19 cellular contexts compared by ENCODE assay signal in genomic region chr9:91817106-91817492, GRCh38.
DNase-seq lines count a peak whose midpoint lies in the region; ATAC-seq and TF ChIP-seq lines count a peak whose summit lies in the region.
"Had no signal": no experiment of that assay in that cellular context is flagged by ENCODE, and none has a peak within 500 bp of the region (broad histone marks: within the 10 kb centered on the region; RNA-seq: fewer than 3 reads in every experiment).

No MANE protein-coding gene starts in this region.

- H3K27me3 ChIP-seq in prostate gland (replicated peaks; ENCODE audit: insufficient read depth), result no peaks in the 10 kb centered on the region
- H3K27me3 ChIP-seq: brain microvascular endothelial cell had no signal

- no peak overlapping the region for H3K4me3 ChIP-seq in prostate gland
- H3K4me3 ChIP-seq: PC-9 had no signal

- peaks cover 12% of the 10 kb centered on the region for H3K4me1 ChIP-seq in prostate gland (replicated peaks)

- peaks cover 11% of the 10 kb centered on the region for H3K27me3 Mint-ChIP-seq in glutamatergic neuron (ENCODE audit: unreplicated experiment)
- H3K27me3 Mint-ChIP-seq: CD4-positive, CD25-positive, alpha-beta regulatory T cell had no signal

- H3K4me1 Mint-ChIP-seq in glutamatergic neuron (ENCODE audit: low read depth, unreplicated experiment), result peaks cover 29% of the 10 kb centered on the region
- H3K4me1 Mint-ChIP-seq: activated naive CD4-positive, alpha-beta T cell treated with anti-CD3 and anti-CD28 coated beads, Interleukin-2, amount 10 ng/mL, durations not matched to agents 7 days and 5 days; CD4-positive, CD25-positive, alpha-beta regulatory T cell had no signal

- WGBS in prostate gland, result 61% methylated on average over 7 of the region's 8 CpGs

- no peak for TF ChIP-seq CTCF in glutamatergic neuron (IDR thresholded peaks at IDR 0.05; ENCODE audit: partially characterized antibody, unreplicated experiment)
- TF ChIP-seq CTCF in prostate gland (IDR thresholded peaks at IDR 0.05), result no peak

- H3K27ac Mint-ChIP-seq in glutamatergic neuron (ENCODE audit: unreplicated experiment), result peak overlapping the region; percentile 13
- H3K27ac Mint-ChIP-seq: activated naive CD4-positive, alpha-beta T cell treated with anti-CD3 and anti-CD28 coated beads, Interleukin-2, amount 10 ng/mL, durations not matched to agents 7 days and 5 days; CD4-positive, CD25-positive, alpha-beta regulatory T cell had no signal

- no peak for TF ChIP-seq POLR2A in prostate gland (IDR thresholded peaks at IDR 0.05)

- peak overlapping the region; percentile 11 for H3K4me3 Mint-ChIP-seq in glutamatergic neuron (ENCODE audit: unreplicated experiment)
- H3K4me3 Mint-ChIP-seq: activated naive CD4-positive, alpha-beta T cell treated with anti-CD3 and anti-CD28 coated beads, Interleukin-2, amount 10 ng/mL, durations not matched to agents 7 days and 5 days; CD4-positive, CD25-positive, alpha-beta regulatory T cell had no signal

- ATAC-seq in GM21737 (IDR thresholded peaks at IDR 0.05; ENCODE audit: unreplicated experiment) (no peak), GM21786 (IDR thresholded peaks at IDR 0.05; ENCODE audit: unreplicated experiment) (no peak)

- DNase-seq in activated effector memory CD4-positive, alpha-beta T cell treated with anti-CD3 and anti-CD28 coated beads, Interleukin-2, amount 50 U/mL, for 16 hours, result peak; percentile 34
- no peak for DNase-seq in activated effector memory CD4-positive, alpha-beta T cell treated with Interleukin-2 at 50 U/mL for 16 hours
- peak; percentile 10 for DNase-seq in glutamatergic neuron
- DNase-seq in prostate gland (ENCODE audit: low spot score), result no peak
- no peak for DNase-seq in T-helper 1 cell
- no peak for DNase-seq in NCI-H2171 (lab: John Stamatoyannopoulos, UW)
- DNase-seq: 8988T; activated CD4-positive, alpha-beta T cell treated with anti-CD3 and anti-CD28 coated beads for 4 hours; activated CD8-positive, alpha-beta memory T cell treated with anti-CD3 and anti-CD28 coated beads, Interleukin-2, amount 50 U/mL, for 48 hours; activated naive CD4-positive, alpha-beta T cell treated with anti-CD3 and anti-CD28 coated beads, Interleukin-2, amount 10 ng/mL, durations not matched to agents 7 days and 5 days; CD4-positive, CD25-positive, alpha-beta regulatory T cell; DMS79; KG1; left cardiac atrium; PC-9; right cardiac atrium had no signal

- no peaks in the 10 kb centered on the region for H3K9me3 ChIP-seq in prostate gland

- intact Hi-C loops in prostate gland (cut with DNase I), result no loop called here

- peak overlapping the region; percentile 81 to 82 for H3K27ac ChIP-seq in prostate gland
- H3K27ac ChIP-seq: PC-9 had no signal

- peaks cover 4% of the 10 kb centered on the region for H3K36me3 Mint-ChIP-seq in glutamatergic neuron (ENCODE audit: unreplicated experiment)
- H3K36me3 Mint-ChIP-seq: activated naive CD4-positive, alpha-beta T cell treated with anti-CD3 and anti-CD28 coated beads, Interleukin-2, amount 10 ng/mL, durations not matched to agents 7 days and 5 days; CD4-positive, CD25-positive, alpha-beta regulatory T cell had no signal

- peaks cover 4% of the 10 kb centered on the region for H3K9me3 Mint-ChIP-seq in glutamatergic neuron (ENCODE audit: unreplicated experiment)
- H3K9me3 Mint-ChIP-seq: activated naive CD4-positive, alpha-beta T cell treated with anti-CD3 and anti-CD28 coated beads, Interleukin-2, amount 10 ng/mL, durations not matched to agents 7 days and 5 days had no signal

- no peaks in the 10 kb centered on the region for H3K36me3 ChIP-seq in prostate gland
- H3K36me3 ChIP-seq: brain microvascular endothelial cell had no signal

Comparison
In these comparisons a context has a peak if more than half of its experiments do, and no peak if none do; other contexts are left out.
1. DNase-seq: peak in activated effector memory CD4-positive, alpha-beta T cell treated with anti-CD3 and anti-CD28 coated beads, Interleukin-2, amount 50 U/mL, for 16 hours (single experiment) and glutamatergic neuron (single experiment); none in activated effector memory CD4-positive, alpha-beta T cell treated with Interleukin-2 at 50 U/mL for 16 hours (single experiment), prostate gland (single experiment), T-helper 1 cell (0 of 5) and NCI-H2171 (single experiment).